1 cellular context compared by ENCODE assay signal in the genomic region with DNA sequence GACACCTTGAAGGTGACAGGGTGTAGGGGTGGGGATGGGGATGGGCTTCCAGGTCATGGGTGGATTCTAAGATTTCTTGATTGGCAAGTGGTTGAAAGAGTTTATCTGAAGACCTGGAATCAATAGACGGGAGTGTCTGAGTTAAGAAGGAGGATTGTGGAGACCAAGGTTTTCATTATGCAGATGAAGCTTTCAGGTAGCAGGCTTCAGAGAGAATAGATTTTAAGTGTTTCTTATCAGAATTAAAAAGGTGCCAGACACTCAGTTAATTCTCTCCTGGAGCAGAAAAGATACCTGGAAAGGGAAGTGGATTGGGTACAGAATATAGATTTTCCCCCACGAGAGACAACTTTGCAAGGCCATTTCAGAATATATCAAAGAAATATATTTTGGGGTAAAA.
TF ChIP-seq lines count a peak whose summit lies in the region.

No MANE protein-coding gene starts in this region.

TF ChIP-seq in H1, 55 proteins besides CTCF, POLR2A, EP300 and RAD21:
- TF ChIP-seq SAP30 (IDR thresholded peaks at IDR 0.05; ENCODE audit: insufficient read depth, insufficient replicate concordance, low read length), result no peak
- TF ChIP-seq CBX8 (IDR thresholded peaks at IDR 0.05; ENCODE audit: borderline replicate concordance, low read depth, low read length), result no peak
- no peak for TF ChIP-seq RFX5 (IDR thresholded peaks at IDR 0.05; ENCODE audit: borderline replicate concordance, low read depth, low read length)
- no peak for TF ChIP-seq NANOG (IDR thresholded peaks at IDR 0.05; ENCODE audit: insufficient read depth, low read depth, low read length, poor library complexity, severe bottlenecking)
- no peak for TF ChIP-seq TBP (IDR thresholded peaks at IDR 0.05; ENCODE audit: low read depth, low read length)
- TF ChIP-seq CHD1 (IDR thresholded peaks at IDR 0.05; ENCODE audit: low read depth, low read length), result no peak
- no peak for TF ChIP-seq SIN3A (conservative IDR thresholded peaks at IDR 0.05 in 1 of 2, IDR thresholded peaks at IDR 0.05 in 1 of 2; ENCODE audit: low read depth in 1 of 2, low read length in 2 of 2)
- no peak for TF ChIP-seq POLR2AphosphoS5 (IDR thresholded peaks at IDR 0.05; ENCODE audit: low read depth, low read length)
- TF ChIP-seq BRCA1 (IDR thresholded peaks at IDR 0.05; ENCODE audit: low read depth, low read length), result no peak
- TF ChIP-seq GABPA (IDR thresholded peaks at IDR 0.05; ENCODE audit: borderline replicate concordance, insufficient read depth, low read length), result no peak
- TF ChIP-seq TEAD4 (IDR thresholded peaks at IDR 0.05; ENCODE audit: low read depth, low read length), result no peak
- TF ChIP-seq RBBP5 (IDR thresholded peaks at IDR 0.05; ENCODE audit: borderline replicate concordance, low read depth, low read length), result no peak
